11 cellular contexts compared by ENCODE assay signal in genomic region chr3:197308591-197308990, GRCh38. TPM values are rescaled to one million over a fixed set of nuclear protein-coding genes. Genes with fewer than 3 reads are reported as not detected.
DNase-seq lines count a peak whose midpoint lies in the region; ATAC-seq, FAIRE-seq and TF ChIP-seq lines count a peak whose summit lies in the region.
"Had no signal": no experiment of that assay in that cellular context is flagged by ENCODE, and none has a peak within 500 bp of the region (broad histone marks: within the 10 kb centered on the region; RNA-seq: fewer than 3 reads in every experiment).

No MANE protein-coding gene starts in this region.

- H4K20me1 ChIP-seq in K562 (replicated peaks; ENCODE audit: control insufficient read depth, insufficient read depth, low read length) = no peaks in the 10 kb centered on the region

- DNase-seq in AG04450 (ENCODE audit: low read depth, low spot score) (no peak), HT1080 (ENCODE audit: low read depth) (peak; percentile 50), K562 (ENCODE audit: extremely low read depth in 1 of 4, low spot score in 3 of 4) (no peak), mesenchymal stem cell (peak; percentile 89), Ammon's horn (ENCODE audit: low spot score) (no peak)
- DNase-seq in activated CD4-positive, alpha-beta memory T cell treated with anti-CD3 and anti-CD28 coated beads for 36 hours = no peak
- DNase-seq in activated CD4-positive, alpha-beta T cell treated with anti-CD3 and anti-CD28 coated beads, Interleukin-2, amount 50 U/mL, for 4 hours = no peak
- DNase-seq in activated CD4-positive, alpha-beta T cell treated with anti-CD3 and anti-CD28 coated beads for 4 hours = no peak
- DNase-seq: activated CD4-positive, alpha-beta T cell treated with anti-CD3 and anti-CD28 coated beads, Interleukin-2, amount 50 U/mL, for 1 hour had no signal

- no peaks in the 10 kb centered on the region for H3K79me1 ChIP-seq in mesenchymal stem cell (replicated peaks; ENCODE audit: low read length, poor library complexity, severe bottlenecking)

- H3K23ac ChIP-seq in mesenchymal stem cell (ENCODE audit: low read length in 2 of 2) = no peak overlapping the region

- TF ChIP-seq POLR2A in K562 (conservative IDR thresholded peaks at IDR 0.05) = no peak

- no peak overlapping the region for H3K27ac Mint-ChIP-seq in activated CD4-positive, alpha-beta memory T cell treated with anti-CD3 and anti-CD28 coated beads for 36 hours
- H3K27ac Mint-ChIP-seq: activated naive CD4-positive, alpha-beta T cell treated with anti-CD3 and anti-CD28 coated beads, Interleukin-2, amount 50 U/mL, for 72 hours had no signal

- H3K4me1 ChIP-seq in K562 (replicated peaks in 1 of 2; ENCODE audit: control insufficient read depth in 2 of 2, insufficient read depth in 2 of 2, low read length in 2 of 2) (peaks cover 6 to 22% of the 10 kb centered on the region in 2 experiments; a peak in 3 of 5 replicates), mesenchymal stem cell (ENCODE audit: control insufficient read depth, insufficient read depth, low read depth, low read length) (peaks cover 6% of the 10 kb centered on the region)

- H3K9ac ChIP-seq in K562 (ENCODE audit: insufficient read depth in 1 of 2, low read depth in 2 of 2, low read length in 2 of 2) (no peak overlapping the region), mesenchymal stem cell (ENCODE audit: low read length) (peak overlapping the region; percentile 78)

- H2AFZ ChIP-seq in K562 (ENCODE audit: low read depth, low read length) (peak overlapping the region; percentile 80), mesenchymal stem cell (ENCODE audit: low read depth, low read length) (no peak overlapping the region)

- no peak overlapping the region for H3K14ac ChIP-seq in mesenchymal stem cell (ENCODE audit: low read length in 2 of 2)

- no peak for TF ChIP-seq RAD21 in K562 (CRISPR knock-in tag; conservative IDR thresholded peaks at IDR 0.05 in 1 of 2, IDR thresholded peaks at IDR 0.05 in 1 of 2)

- no peaks in the 10 kb centered on the region for H3K36me3 ChIP-seq in K562 (ENCODE audit: control insufficient read depth, insufficient read depth, low read length)
- H3K36me3 ChIP-seq in mesenchymal stem cell (ENCODE audit: control insufficient read depth in 1 of 2, insufficient read depth in 2 of 2, low read depth in 1 of 2, low read length in 2 of 2) = no peaks in the 10 kb centered on the region
- H3K36me3 ChIP-seq: thoracic aorta had no signal

- BruUV-seq in K562 (replicated peaks; lab: Mats Ljungman, UMichigan) = no TSS peak

- no peak for ATAC-seq in K562
- ATAC-seq: activated naive CD4-positive, alpha-beta T cell treated with anti-CD3 and anti-CD28 coated beads, Interleukin-2, amount 50 U/mL, for 72 hours had no signal

- H3K27me3 ChIP-seq in AG04450 (ENCODE audit: control insufficient read depth, insufficient read depth, low read length) (no peaks in the 10 kb centered on the region), K562 (ENCODE audit: control insufficient read depth in 2 of 2, insufficient read depth in 2 of 2, low read length in 2 of 2) (no peaks in the 10 kb centered on the region), mesenchymal stem cell (ENCODE audit: control insufficient read depth in 1 of 2, insufficient read depth in 1 of 2, low read length in 2 of 2) (no peaks in the 10 kb centered on the region)

- peak overlapping the region; percentile 79 for H2BK120ac ChIP-seq in mesenchymal stem cell (ENCODE audit: low read depth, low read length)

- no peak overlapping the region for H2BK12ac ChIP-seq in mesenchymal stem cell (ENCODE audit: low read length in 2 of 2)

- H3K27ac ChIP-seq in AG04450 (ENCODE audit: low read depth, low read length) (peak overlapping the region; percentile 62), K562 (ENCODE audit: extremely low read depth, low read depth, low read length) (no peak overlapping the region), mesenchymal stem cell (ENCODE audit: low read length, poor library complexity, severe bottlenecking) (peak overlapping the region; percentile 90)

- H4K91ac ChIP-seq in mesenchymal stem cell (ENCODE audit: low read length) = no peak overlapping the region

- no peaks in the 10 kb centered on the region for H3K79me2 ChIP-seq in K562 (ENCODE audit: control insufficient read depth, insufficient read depth, low read length)

- in situ Hi-C loops in K562 (cut with MboI) = no loop called here

- H3K4me1 Mint-ChIP-seq in activated CD4-positive, alpha-beta memory T cell treated with anti-CD3 and anti-CD28 coated beads for 36 hours (ENCODE audit: low read depth) = peaks cover 28% of the 10 kb centered on the region

- no peak overlapping the region for H3K4me3 ChIP-seq in AG04450 (ENCODE audit: low read depth, low read length)
- no peak overlapping the region for H3K4me3 ChIP-seq in K562
- H3K4me3 ChIP-seq in mesenchymal stem cell (ENCODE audit: insufficient read depth in 1 of 2, low read depth in 1 of 2, low read length in 2 of 2) = peak overlapping the region in 1 of 2 experiments; percentile 64

- CTCF ChIA-PET in AG04450 (lab: Charles Lee) (interaction anchor here (0.7 kb wide), 1 partner anchor 217 kb away, joined by 5 read pairs; no protein-coding TSS in a partner anchor), K562 (lab: Yijun Ruan, JAX; ENCODE audit: low intra/inter-chr PET ratio) (no interaction called here)
- CTCF ChIA-PET in activated CD4-positive, alpha-beta memory T cell treated with anti-CD3 and anti-CD28 coated beads for 36 hours (lab: Charles Lee) = no interaction called here

- intact Hi-C loops in K562 (cut with micrococcal nuclease) = no loop called here
- intact Hi-C loops in activated CD4-positive, alpha-beta memory T cell treated with anti-CD3 and anti-CD28 coated beads for 36 hours (cut with micrococcal nuclease) = no loop called here

- H4K8ac ChIP-seq in mesenchymal stem cell (ENCODE audit: low read length) = no peak overlapping the region

- no peak overlapping the region for H3K4me3 Mint-ChIP-seq in activated CD4-positive, alpha-beta memory T cell treated with anti-CD3 and anti-CD28 coated beads for 36 hours

- TF ChIP-seq CTCF in AG04450 (IDR thresholded peaks at IDR 0.05; ENCODE audit: low read depth, low read length) (no peak), K562 (IDR thresholded peaks at IDR 0.05 in 2 of 3, conservative IDR thresholded peaks at IDR 0.05 in 1 of 3; ENCODE audit: insufficient read depth in 2 of 3, low read depth in 1 of 3, low read length in 3 of 3) (no peak)

- peaks cover 12% of the 10 kb centered on the region for H3K27me3 Mint-ChIP-seq in activated CD4-positive, alpha-beta memory T cell treated with anti-CD3 and anti-CD28 coated beads for 36 hours

- FAIRE-seq in K562 (lab: Jason Lieb, UNC) = no peak

- POLR2A ChIA-PET in AG04450 (lab: Yijun Ruan, JAX) = interaction anchor here (2.1 kb wide), 1 partner anchor 11 kb away, joined by 14 read pairs; the partner anchor contains the start of gene DLG1
- POLR2A ChIA-PET in K562 (lab: Yijun Ruan, JAX) = interaction anchor here (0.8 to 1.5 kb wide), 2 partner anchors 9 to 11 kb away, joined by 3 to 9 read pairs; partner anchors contain the start of gene DLG1
- POLR2A ChIA-PET in activated CD4-positive, alpha-beta memory T cell treated with anti-CD3 and anti-CD28 coated beads for 36 hours (lab: Charles Lee) = interaction anchor here (1.2 kb wide), 1 partner anchor 11 kb away, joined by 3 read pairs; no protein-coding TSS in a partner anchor

- H2BK5ac ChIP-seq in mesenchymal stem cell (ENCODE audit: low read depth, low read length, poor library complexity, severe bottlenecking) = peak overlapping the region; percentile 66

- peaks cover 3% of the 10 kb centered on the region for H3K36me3 Mint-ChIP-seq in activated CD4-positive, alpha-beta memory T cell treated with anti-CD3 and anti-CD28 coated beads for 36 hours
- H3K36me3 Mint-ChIP-seq: activated naive CD4-positive, alpha-beta T cell treated with anti-CD3 and anti-CD28 coated beads, Interleukin-2, amount 50 U/mL, for 72 hours had no signal

- no peak overlapping the region for H2BK15ac ChIP-seq in mesenchymal stem cell (ENCODE audit: low read depth, poor library complexity, severe bottlenecking)

- H3K9me3 ChIP-seq in AG04450 (ENCODE audit: control insufficient read depth, insufficient read depth, low read length) = peaks cover 3% of the 10 kb centered on the region; the same call in 1 of the 2 replicates
- H3K9me3 ChIP-seq in K562 (replicated peaks; ENCODE audit: control insufficient read depth, insufficient read depth, low read depth, low read length) = no peaks in the 10 kb centered on the region
- H3K9me3 ChIP-seq in mesenchymal stem cell (ENCODE audit: control insufficient read depth, low read length) = no peaks in the 10 kb centered on the region
- H3K9me3 ChIP-seq: thoracic aorta had no signal

- H3K9me1 ChIP-seq in K562 (ENCODE audit: control insufficient read depth, insufficient read depth, low read length) = no peaks in the 10 kb centered on the region

- H3K18ac ChIP-seq in mesenchymal stem cell (ENCODE audit: low read depth in 1 of 2, low read length in 2 of 2) = peak overlapping the region in 1 of 2 experiments; percentile 54

- no peak for TF ChIP-seq EP300 in K562 (IDR thresholded peaks at IDR 0.05; ENCODE audit: low read length)

- H3K9me3 Mint-ChIP-seq in activated CD4-positive, alpha-beta memory T cell treated with anti-CD3 and anti-CD28 coated beads for 36 hours = no peaks in the 10 kb centered on the region
- H3K9me3 Mint-ChIP-seq: activated naive CD4-positive, alpha-beta T cell treated with anti-CD3 and anti-CD28 coated beads, Interleukin-2, amount 50 U/mL, for 72 hours had no signal

- no peak overlapping the region for H3K4ac ChIP-seq in mesenchymal stem cell (ENCODE audit: low read depth in 1 of 2, low read length in 2 of 2)

- 56% methylated on average over 3 of the region's 3 CpGs for WGBS in K562 (ENCODE audit: insufficient coverage, low coverage, missing lambda C conversion rate)
- WGBS in mesenchymal stem cell = 39% methylated on average over 3 of the region's 3 CpGs

- no peak overlapping the region for H3K4me2 ChIP-seq in K562 (ENCODE audit: insufficient read depth, low read length)
- no peak overlapping the region for H3K4me2 ChIP-seq in mesenchymal stem cell (ENCODE audit: low read length, poor library complexity, severe bottlenecking)

- peak overlapping the region; percentile 57 for H2AK5ac ChIP-seq in mesenchymal stem cell (ENCODE audit: low read length, severe bottlenecking)

RNA-seq across cellular contexts. Expression of gene DLG1, which starts 10.2 kb away (rescaled TPM):
- polyA plus RNA-seq in AG04450 (2011; rRNA removed) (50.0 and 58.9 TPM in 2 replicates), K562 (2011; rRNA removed) (38.9 and 43.6 TPM in 2 replicates), K562 (2014; fragmentation: Illumina TruSeq; extraction: Trizol) (51.4 and 63.5 TPM in 2 replicates), K562 (2014; fragmentation: Nextera tagmentation; extraction: Ambion mirVana) (10 to 100 TPM in 1 of 2 experiments, 1 to 10 TPM in 1; 9.4 to 13.4 TPM), K562 (2014; rRNA removed) (30.8 and 31.0 TPM in 2 replicates)
- 57.1 and 73.5 TPM in 2 replicates for polyA minus RNA-seq in AG04450 (2011; rRNA and poly(A)+ RNA removed)
- 36.3 and 55.2 TPM in 2 replicates for total RNA-seq in HT1080 (2014; rRNA removed; shearing (Covaris generic))
- polyA plus RNA-seq in HT1080 (2015; cell fraction: cytosol; rRNA removed) = 86.7 and 110 TPM in 2 replicates
- polyA plus RNA-seq in HT1080 (2015; cell fraction: nucleus; rRNA removed) = 260 and 294 TPM in 2 replicates
- total RNA-seq in K562 (2011; cell fraction: chromatin; rRNA removed; ENCODE audit: low replicate concordance) = 141 and 293 TPM in 2 replicates
- 38.2 and 46.8 TPM in 2 replicates for total RNA-seq in K562 (2011; cell fraction: nucleolus; rRNA removed)
- total RNA-seq in K562 (2011; cell fraction: nucleoplasm; rRNA removed) = 84.2 and 109 TPM in 2 replicates
- total RNA-seq in K562 (2014; rRNA removed) (36.3 and 39.4 TPM in 2 replicates), K562 (2014; rRNA removed; fragmentation: Illumina TruSeq; extraction: Trizol) (49.1 and 55.6 TPM in 2 replicates), K562 (2015; rRNA removed; fragmentation: Illumina TruSeq; extraction: Trizol) (43.5 and 48.4 TPM in 2 replicates), K562 (2021) (55.7 and 57.5 TPM in 2 replicates)
- 8.7 and 13.6 TPM in 2 replicates for polyA plus RNA-seq in K562 (2011; cell fraction: cytosol; rRNA removed)
- polyA plus RNA-seq in K562 (2011; cell fraction: nucleus; rRNA removed) = 49.2 and 58.1 TPM in 2 replicates
- polyA plus RNA-seq in K562 (2012) = 35.9 and 42.5 TPM in 2 replicates
- polyA minus RNA-seq in K562 (2011; rRNA and poly(A)+ RNA removed) = 66.5 and 99.3 TPM in 2 replicates
- polyA minus RNA-seq in K562 (2011; cell fraction: cytosol; rRNA and poly(A)+ RNA removed) = 19.7 and 21.1 TPM in 2 replicates
- polyA minus RNA-seq in K562 (2011; cell fraction: nucleus; rRNA and poly(A)+ RNA removed) = 61.9 and 105 TPM in 2 replicates
- 41.4 TPM for polyA plus RNA-seq in mesenchymal stem cell (2013, experiment 1 of 2)
- 40.1 TPM for polyA plus RNA-seq in mesenchymal stem cell (2013, experiment 2 of 2)
- total RNA-seq in activated CD4-positive, alpha-beta memory T cell treated with anti-CD3 and anti-CD28 coated beads for 36 hours = 10 to 100 TPM; 52.6 to 53.3 TPM

Comparison
In these comparisons a context has a peak if more than half of its experiments do, and no peak if none do; other contexts are left out.
1. DNase-seq: peak in HT1080 (single experiment) and mesenchymal stem cell (single experiment); none in AG04450 (single experiment), K562 (0 of 4), activated CD4-positive, alpha-beta memory T cell treated with anti-CD3 and anti-CD28 coated beads for 36 hours (single experiment), Ammon's horn (single experiment), activated CD4-positive, alpha-beta T cell treated with anti-CD3 and anti-CD28 coated beads, Interleukin-2, amount 50 U/mL, for 4 hours (0 of 2) and activated CD4-positive, alpha-beta T cell treated with anti-CD3 and anti-CD28 coated beads for 4 hours (0 of 2).